In the genomic region with DNA sequence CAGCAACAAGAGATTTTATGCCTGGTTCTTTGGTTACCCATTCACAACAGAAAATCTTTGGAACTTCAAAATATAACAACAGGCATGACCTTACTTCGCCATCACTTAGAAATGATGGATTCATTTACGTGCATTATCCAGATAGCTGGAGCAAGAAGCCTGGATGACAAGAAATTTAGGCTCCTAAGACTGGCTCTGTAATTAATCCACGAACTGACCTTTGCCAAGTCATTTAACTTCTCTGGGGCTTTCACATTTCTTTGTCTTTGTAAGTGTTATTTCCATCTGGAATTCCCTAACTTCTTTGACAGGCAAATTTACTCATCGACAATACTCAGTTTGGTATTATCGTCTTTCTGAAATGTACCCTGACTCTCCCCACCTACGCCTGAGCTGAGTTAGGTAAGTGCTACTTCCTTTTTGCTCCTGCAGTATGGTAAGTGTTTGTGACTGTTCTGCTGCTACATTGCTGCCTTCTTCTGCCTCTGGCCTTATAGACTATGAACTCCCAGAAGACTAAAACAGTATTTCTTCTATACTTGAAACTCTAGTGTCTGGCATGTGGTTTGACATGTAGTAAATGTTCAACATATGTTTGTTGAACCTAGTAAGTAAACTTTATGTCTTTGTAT, we compare ENCODE assay signal across 8 cellular contexts. TPM values are rescaled to one million over a fixed set of nuclear protein-coding genes. Genes with fewer than 3 reads are reported as not detected.
DNase-seq lines count a peak whose midpoint lies in the region; ATAC-seq and TF ChIP-seq lines count a peak whose summit lies in the region.

No MANE protein-coding gene starts in this region.

- H3K27ac ChIP-seq in smooth muscle cell (ENCODE audit: low read depth), result no peak overlapping the region
- no peak overlapping the region for H3K27ac ChIP-seq in prostate gland

- TF ChIP-seq CTCF in smooth muscle cell (IDR thresholded peaks at IDR 0.05; ENCODE audit: borderline replicate concordance, insufficient read depth, poor library complexity, severe bottlenecking), result no peak
- no peak for TF ChIP-seq CTCF in prostate gland (IDR thresholded peaks at IDR 0.05)

- ATAC-seq in GM18861 (IDR thresholded peaks at IDR 0.05; ENCODE audit: unreplicated experiment) (peak; percentile 92), GM21723 (IDR thresholded peaks at IDR 0.05; ENCODE audit: unreplicated experiment) (peak; percentile 84), HG03575 (IDR thresholded peaks at IDR 0.05; ENCODE audit: extremely low read depth, insufficient number of reproducible peaks, low FRiP score, unreplicated experiment) (peak; percentile 88)

- intact Hi-C loops in prostate gland (cut with DNase I), result no loop called here

- H3K36me3 ChIP-seq in smooth muscle cell (ENCODE audit: low read depth), result no peaks in the 10 kb centered on the region
- H3K36me3 ChIP-seq in prostate gland, result no peaks in the 10 kb centered on the region

- peak overlapping the region; percentile 60 for H2AFZ ChIP-seq in smooth muscle cell (ENCODE audit: low read depth)

- H4K20me1 ChIP-seq in smooth muscle cell (ENCODE audit: low read depth), result no peaks in the 10 kb centered on the region

- no peak overlapping the region for H3K9ac ChIP-seq in smooth muscle cell (ENCODE audit: low read depth)

- H3K79me2 ChIP-seq in smooth muscle cell (ENCODE audit: low read depth), result no peaks in the 10 kb centered on the region

- TF ChIP-seq POLR2A in prostate gland (IDR thresholded peaks at IDR 0.05), result no peak

- DNase-seq in smooth muscle cell (lab: John Stamatoyannopoulos, UW; ENCODE audit: unreplicated experiment) (no peak), NCI-H1048 (lab: John Stamatoyannopoulos, UW) (no peak), GM19240 (ENCODE audit: insufficient read length, low spot score) (no peak), D341Med (ENCODE audit: low spot score) (no peak), prostate gland (ENCODE audit: low spot score) (no peak)

- no peaks in the 10 kb centered on the region for H3K9me3 ChIP-seq in smooth muscle cell (replicated peaks; ENCODE audit: low read depth)
- no peaks in the 10 kb centered on the region for H3K9me3 ChIP-seq in prostate gland

- WGBS in smooth muscle cell (ENCODE audit: low lambda C conversion rate), result 88% methylated on average over 6 of the region's 6 CpGs
- WGBS in prostate gland, result 89% methylated on average over 6 of the region's 6 CpGs

- H3K4me2 ChIP-seq in smooth muscle cell, result no peak overlapping the region

- H3K27me3 ChIP-seq in smooth muscle cell (ENCODE audit: low read depth) (no peaks in the 10 kb centered on the region), prostate gland (replicated peaks; ENCODE audit: insufficient read depth) (no peaks in the 10 kb centered on the region)

- H3F3A ChIP-seq in smooth muscle cell (ENCODE audit: low read depth), result no peaks in the 10 kb centered on the region

- no peak overlapping the region for H3K4me3 ChIP-seq in smooth muscle cell
- no peak overlapping the region for H3K4me3 ChIP-seq in prostate gland

- peaks cover 4% of the 10 kb centered on the region for H3K4me1 ChIP-seq in smooth muscle cell (ENCODE audit: low read depth)
- H3K4me1 ChIP-seq in prostate gland (replicated peaks), result no peaks in the 10 kb centered on the region

RNA-seq across cellular contexts. Expression of gene MDFIC, which starts 5.5 kb away (rescaled TPM):
- total RNA-seq in smooth muscle cell, result 36.9 and 37.0 TPM in 2 replicates
- 17.5 and 18.4 TPM in 2 replicates for polyA plus RNA-seq in smooth muscle cell
- 10 to 100 TPM; 17.2 to 24.8 TPM for total RNA-seq in prostate gland
